In the genomic region with DNA sequence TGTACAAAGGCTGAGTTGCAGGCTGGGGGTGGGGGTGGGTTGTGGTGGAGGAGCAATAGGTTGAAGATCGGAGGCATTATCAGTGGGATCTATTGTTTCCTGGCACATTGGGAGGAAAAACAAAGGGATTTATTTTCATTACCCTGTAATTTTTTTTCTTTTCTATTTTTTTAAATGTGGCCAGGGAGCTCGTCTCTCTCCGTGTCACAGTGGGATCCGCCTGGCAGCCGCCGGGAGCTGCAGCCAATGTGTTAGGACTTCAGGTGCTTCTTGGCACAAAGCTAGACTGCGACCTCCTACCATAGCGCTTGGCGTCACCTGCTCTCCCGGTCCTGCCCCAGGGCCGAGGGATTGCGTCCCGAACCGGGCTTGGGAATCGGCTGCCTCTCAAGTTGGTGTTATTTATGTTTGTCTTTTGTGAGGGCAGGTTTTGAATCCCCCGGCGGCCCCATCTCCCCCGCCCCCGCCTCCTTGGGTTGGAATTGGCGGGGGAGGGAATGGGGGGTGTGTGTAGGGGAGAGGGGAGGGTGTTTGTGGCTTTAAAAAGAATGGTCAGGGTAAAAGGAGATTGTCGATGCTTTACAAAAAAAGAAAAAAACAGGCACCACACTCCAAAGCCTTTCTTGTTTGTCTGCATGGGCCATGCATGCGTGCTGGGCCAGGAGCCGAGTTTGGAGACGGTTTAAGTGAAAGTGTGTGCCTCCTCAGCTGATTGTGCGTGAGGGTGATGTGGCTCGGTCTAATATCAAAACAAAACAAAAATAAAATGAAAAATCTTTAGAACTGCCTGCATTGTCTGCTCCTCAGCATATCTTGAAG, we compare ENCODE assay signal across 8 cellular contexts. TPM values are rescaled to one million over a fixed set of nuclear protein-coding genes. Genes with fewer than 3 reads are reported as not detected.
A peak's percentile ranks its signal among the peaks of the same experiment; 100 is the strongest.
DNase-seq lines count a peak whose midpoint lies in the region; ATAC-seq and TF ChIP-seq lines count a peak whose summit lies in the region.

No MANE protein-coding gene starts in this region.

- DNase-seq in CMK (ENCODE audit: low read depth) (peak; percentile 24), heart right ventricle (peak; percentile 20 to 26), omental fat pad (ENCODE audit: low spot score) (no peak), AML-193 (lab: John Stamatoyannopoulos, UW) (no peak)
- no peak for DNase-seq in activated CD8-positive, alpha-beta memory T cell treated with anti-CD3 and anti-CD28 coated beads, Interleukin-2, amount 50 U/mL, for 48 hours

- peaks cover 3 to 11% (median 9%) of the 10 kb centered on the region in 3 donors for H3K4me1 Mint-ChIP-seq in IgD-negative memory B cell

- peaks cover 0 to 41% (median 5%) of the 10 kb centered on the region in 7 donors for H3K27me3 ChIP-seq in heart right ventricle

- peaks cover 36% of the 10 kb centered on the region for H3K27me3 Mint-ChIP-seq in IgD-negative memory B cell

- no peaks in the 10 kb centered on the region for H3K9me3 Mint-ChIP-seq in IgD-negative memory B cell

- ATAC-seq in heart right ventricle: peak; percentile 38 to 80 (median 66)
- ATAC-seq in omental fat pad (ENCODE audit: low FRiP score): peak; percentile 30
- no peak for ATAC-seq in GM19452 (IDR thresholded peaks at IDR 0.05; ENCODE audit: unreplicated experiment)

- H3K27ac Mint-ChIP-seq in IgD-negative memory B cell: no peak overlapping the region

- H3K4me3 ChIP-seq in heart right ventricle: peak overlapping the region; percentile 11 to 70 (median 60)

- H3K9me3 ChIP-seq in heart right ventricle: no peaks in the 10 kb centered on the region

- no peak for TF ChIP-seq CTCF in VCaP (conservative IDR thresholded peaks at IDR 0.05)
- TF ChIP-seq CTCF in heart right ventricle (IDR thresholded peaks at IDR 0.05): no peak
- TF ChIP-seq CTCF in omental fat pad (IDR thresholded peaks at IDR 0.05): no peak

- no peaks in the 10 kb centered on the region for H3K36me3 Mint-ChIP-seq in IgD-negative memory B cell

- WGBS in heart right ventricle, 2 donors: 1 to 3% methylated on average over 26 of the region's 26 CpGs

- H3K27ac ChIP-seq in VCaP: peak overlapping the region; percentile 99
- H3K27ac ChIP-seq in heart right ventricle: peak overlapping the region; percentile 8 to 83 (median 72)

- no peaks in the 10 kb centered on the region for H3K36me3 ChIP-seq in heart right ventricle

- intact Hi-C loops in heart right ventricle (cut with DNase I): loop anchor here in 1 of 10 donors (10.0 kb wide), 1 partner anchor 56 kb away; no protein-coding TSS in a partner anchor

- H3K4me1 ChIP-seq in heart right ventricle: peaks cover 0 to 20% (median 10%) of the 10 kb centered on the region in 9 donors

- peak overlapping the region; percentile 71 to 92 (median 86) for H3K4me3 Mint-ChIP-seq in IgD-negative memory B cell

RNA-seq across cellular contexts. Expression of gene PPP1R9A, which starts 1.0 kb away (rescaled TPM):
- 2.2 TPM for polyA plus RNA-seq in IgD-negative memory B cell
- total RNA-seq in heart right ventricle: 10 to 100 TPM; 19.1 to 41.9 (median 33.3) TPM
- 1 to 10 TPM; 1.4 to 8.9 TPM for polyA plus RNA-seq in heart right ventricle
- 10 to 100 TPM in 2 of 4 donors, 1 to 10 TPM in 2; 5.5 to 16.5 (median 9.6) TPM for total RNA-seq in omental fat pad

Comparison
In these comparisons a context has a peak if more than half of its experiments do, and no peak if none do; other contexts are left out.
1. DNase-seq: peak in CMK (single experiment) and heart right ventricle (2 of 2); none in omental fat pad (single experiment), AML-193 (0 of 2) and activated CD8-positive, alpha-beta memory T cell treated with anti-CD3 and anti-CD28 coated beads, Interleukin-2, amount 50 U/mL, for 48 hours (single experiment).